Comparison of ENCODE assay signal across 22 cellular contexts in the genomic region with DNA sequence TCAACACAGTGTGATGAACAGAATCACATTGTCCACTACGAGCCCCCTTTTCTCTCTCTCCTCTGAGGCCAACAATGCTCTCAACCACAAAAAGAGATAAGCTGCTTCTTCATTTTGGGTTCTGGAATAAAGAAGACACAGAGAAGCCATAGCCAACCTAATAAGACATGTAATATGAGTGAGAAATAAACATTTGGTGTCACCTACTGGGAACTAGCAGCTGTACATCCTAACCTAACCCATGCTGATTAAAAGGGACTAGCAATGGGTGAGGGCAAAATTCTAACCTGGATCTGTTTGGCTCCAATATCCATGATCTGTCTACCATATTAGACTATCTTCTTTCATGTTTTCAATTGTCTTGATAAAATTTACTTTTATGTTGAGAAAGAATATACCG.
DNase-seq lines count a peak whose midpoint lies in the region; ATAC-seq, FAIRE-seq and TF ChIP-seq lines count a peak whose summit lies in the region.
"Had no signal": no experiment of that assay in that cellular context is flagged by ENCODE, and none has a peak within 500 bp of the region (broad histone marks: within the 10 kb centered on the region; RNA-seq: fewer than 3 reads in every experiment).

No MANE protein-coding gene starts in this region.

- no peak overlapping the region for H3K4me2 ChIP-seq in HepG2 (ENCODE audit: low read depth, low read length)
- H3K4me2 ChIP-seq: A549; BLaER1 treated with 17β-estradiol and CSF1 and Interleukin-3, amounts not matched to agents 10 nM and 100 nM; PC-9 had no signal

- H3K9me3 Mint-ChIP-seq in CD14-positive monocyte = peaks cover 0 to 4% (median 0%) of the 10 kb centered on the region in 7 donors
- H3K9me3 Mint-ChIP-seq: activated CD8-positive, alpha-beta T cell treated with anti-CD3 and anti-CD28 coated beads for 36 hours; naive B cell had no signal

- H3K27ac ChIP-seq in HepG2 (ENCODE audit: extremely low read length, insufficient read depth, low read length) (no peak overlapping the region), right lobe of liver (no peak overlapping the region), Panc1 (ENCODE audit: low read length) (no peak overlapping the region)
- H3K27ac ChIP-seq: A549; BLaER1 treated with 17β-estradiol and CSF1 and Interleukin-3, amounts not matched to agents 10 nM and 100 nM; cardiac muscle cell; PC-9; SJSA1; upper lobe of right lung had no signal

- TF ChIP-seq CTCF in HepG2 (CRISPR knock-in tag; IDR thresholded peaks at IDR 0.05) (0 out of 2 replicates have a peak, but pooled peaks have one; percentile 11), right lobe of liver (IDR thresholded peaks at IDR 0.05) (peak in 1 of 4 donors; percentile 11), Panc1 (IDR thresholded peaks at IDR 0.05) (peak; percentile 23; the same call in 1 of the 2 replicates), choroid plexus epithelial cell (conservative IDR thresholded peaks at IDR 0.05; ENCODE audit: low read depth, low read length) (no peak), CD14-positive monocyte (IDR thresholded peaks at IDR 0.05) (no peak)

- no peak for DNase-seq in HepG2 (ENCODE audit: low spot score)
- no peak for DNase-seq in right lobe of liver
- no peak for DNase-seq in Panc1 (ENCODE audit: low read depth, low spot score)
- peak; percentile 40 for DNase-seq in choroid plexus epithelial cell (ENCODE audit: low read depth)
- no peak for DNase-seq in CD14-positive monocyte (ENCODE audit: low spot score)
- DNase-seq in cortex of kidney (lab: John Stamatoyannopoulos, UW) = no peak
- DNase-seq: activated CD8-positive, alpha-beta T cell treated with anti-CD3 and anti-CD28 coated beads for 36 hours; activated T-cell treated with anti-CD3 and anti-CD28 coated beads, Interleukin-2, amount 50 U/mL, for 1 hour; amniotic stem cell; erythroblast; mesendoderm; naive B cell; NCI-H526 treated with DMSO at 0.1 percent for 48 hours; PC-9; upper lobe of right lung had no signal

- H3K9me3 ChIP-seq in HepG2 (ENCODE audit: low read length) = no peaks in the 10 kb centered on the region
- H3K9me3 ChIP-seq in right lobe of liver = no peaks in the 10 kb centered on the region
- H3K9me3 ChIP-seq in Panc1 (ENCODE audit: control insufficient read depth, insufficient read depth, low read depth, low read length) = no peaks in the 10 kb centered on the region
- H3K9me3 ChIP-seq: A549; BLaER1 treated with 17β-estradiol and CSF1 and Interleukin-3, amounts not matched to agents 10 nM and 100 nM; SJSA1; upper lobe of right lung had no signal

- CTCF ChIA-PET in HepG2 (lab: Yijun Ruan, JAX; ENCODE audit: low intra/inter-chr PET ratio, low total read pairs) (no interaction called here), Panc1 (lab: Charles Lee) (no interaction called here)

- no peak for FAIRE-seq in HepG2 (lab: Jason Lieb, UNC)
- FAIRE-seq: A549, K562 had no signal

- no peak overlapping the region for H2AFZ ChIP-seq in HepG2 (ENCODE audit: low read length)
- H2AFZ ChIP-seq: PC-9 had no signal

- H3K36me3 Mint-ChIP-seq in CD14-positive monocyte = no peaks in the 10 kb centered on the region
- H3K36me3 Mint-ChIP-seq: naive B cell had no signal

- ATAC-seq in HepG2 (no peak), right lobe of liver (no peak), Panc1 (no peak), HG03565 (IDR thresholded peaks at IDR 0.05; ENCODE audit: unreplicated experiment) (no peak), GM18907 (IDR thresholded peaks at IDR 0.05; ENCODE audit: unreplicated experiment) (no peak)
- ATAC-seq: A549; activated CD8-positive, alpha-beta T cell treated with anti-CD3 and anti-CD28 coated beads for 36 hours; K562; upper lobe of right lung had no signal

- no peak overlapping the region for H3K27ac Mint-ChIP-seq in CD14-positive monocyte
- H3K27ac Mint-ChIP-seq: activated CD8-positive, alpha-beta T cell treated with anti-CD3 and anti-CD28 coated beads for 36 hours; naive B cell had no signal

- H3K27me3 Mint-ChIP-seq in CD14-positive monocyte (ENCODE audit: low read depth in 3 of 3) = peaks cover 0 to 3% (median 0%) of the 10 kb centered on the region in 3 donors
- H3K27me3 Mint-ChIP-seq: activated CD8-positive, alpha-beta T cell treated with anti-CD3 and anti-CD28 coated beads for 36 hours; naive B cell had no signal

- BruUV-seq in HepG2 (replicated peaks; lab: Mats Ljungman, UMichigan) = no TSS peak
- no TSS peak for BruUV-seq in Panc1 (replicated peaks; lab: Mats Ljungman, UMichigan)

- no peak overlapping the region for H3K9ac ChIP-seq in HepG2 (ENCODE audit: insufficient read depth, low read depth, low read length)
- H3K9ac ChIP-seq: BLaER1 treated with 17β-estradiol and CSF1 and Interleukin-3, amounts not matched to agents 10 nM and 100 nM had no signal

- H3K27me3 ChIP-seq in HepG2 (ENCODE audit: control insufficient read depth in 1 of 2, insufficient read depth in 2 of 2, low read length in 2 of 2) = no peaks in the 10 kb centered on the region
- H3K27me3 ChIP-seq in right lobe of liver = no peaks in the 10 kb centered on the region
- no peaks in the 10 kb centered on the region for H3K27me3 ChIP-seq in Panc1 (ENCODE audit: control insufficient read depth, insufficient read depth, low read length)
- H3K27me3 ChIP-seq: BLaER1 treated with 17β-estradiol and CSF1 and Interleukin-3, amounts not matched to agents 10 nM and 100 nM; SJSA1; upper lobe of right lung had no signal

- H3K36me3 ChIP-seq in HepG2 (replicated peaks in 1 of 2; ENCODE audit: control insufficient read depth in 1 of 2, insufficient read depth in 2 of 2, low read length in 2 of 2) (no peaks in the 10 kb centered on the region), right lobe of liver (no peaks in the 10 kb centered on the region), Panc1 (ENCODE audit: control insufficient read depth, insufficient read depth, low read length) (no peaks in the 10 kb centered on the region)
- H3K36me3 ChIP-seq: BLaER1 treated with 17β-estradiol and CSF1 and Interleukin-3, amounts not matched to agents 10 nM and 100 nM; cardiac muscle cell; SJSA1; upper lobe of right lung had no signal

- H3K79me2 ChIP-seq in HepG2 (ENCODE audit: insufficient read depth, low read length) = no peaks in the 10 kb centered on the region

- H3K4me3 ChIP-seq in HepG2 (replicated peaks in 1 of 3; ENCODE audit: insufficient read depth in 1 of 3, low read depth in 2 of 3, low read length in 3 of 3) = no peak overlapping the region
- no peak overlapping the region for H3K4me3 ChIP-seq in right lobe of liver
- H3K4me3 ChIP-seq in Panc1 (ENCODE audit: low read depth in 2 of 2, low read length in 2 of 2) = no peak overlapping the region
- H3K4me3 ChIP-seq in choroid plexus epithelial cell (ENCODE audit: low read depth, low read length) = no peak overlapping the region
- H3K4me3 ChIP-seq: A549; BLaER1 treated with 17β-estradiol and CSF1 and Interleukin-3, amounts not matched to agents 10 nM and 100 nM; cardiac muscle cell; K562; PC-9; SJSA1; upper lobe of right lung had no signal

- TF ChIP-seq EP300 in HepG2 (IDR thresholded peaks at IDR 0.05; ENCODE audit: low read depth in 2 of 2, low read length in 2 of 2) (no peak), HepG2 (CRISPR knock-in tag; IDR thresholded peaks at IDR 0.05; ENCODE audit: borderline replicate concordance) (no peak)

- intact Hi-C loops in HepG2 (cut with micrococcal nuclease; ENCODE audit: unreplicated experiment) = no loop called here
- intact Hi-C loops in right lobe of liver (cut with DNase I) = no loop called here
- intact Hi-C loops in Panc1 (cut with micrococcal nuclease; ENCODE audit: unreplicated experiment) = no loop called here
- intact Hi-C loops in CD14-positive monocyte (cut with micrococcal nuclease) = loop anchor here in 1 of 2 donors (10.0 kb wide), 1 partner anchor 53 kb away; no protein-coding TSS in a partner anchor

- no peak for TF ChIP-seq RAD21 in HepG2 (CRISPR knock-in tag; IDR thresholded peaks at IDR 0.05)

- no peak overlapping the region for H3K4me3 Mint-ChIP-seq in CD14-positive monocyte
- H3K4me3 Mint-ChIP-seq: activated CD8-positive, alpha-beta T cell treated with anti-CD3 and anti-CD28 coated beads for 36 hours; naive B cell had no signal

- peaks cover 11% of the 10 kb centered on the region for H3K4me1 Mint-ChIP-seq in CD14-positive monocyte
- H3K4me1 Mint-ChIP-seq: naive B cell had no signal

- H4K20me1 ChIP-seq in HepG2 (ENCODE audit: insufficient read depth, low read length) = no peaks in the 10 kb centered on the region
- H4K20me1 ChIP-seq: BLaER1 treated with 17β-estradiol and CSF1 and Interleukin-3, amounts not matched to agents 10 nM and 100 nM had no signal

- 66% methylated on average over 2 of the region's 2 CpGs for WGBS in HepG2 (ENCODE audit: low lambda C conversion rate)
- WGBS in right lobe of liver (ENCODE audit: insufficient coverage, low coverage, low lambda C conversion rate, missing lambda C conversion rate) = 97% methylated on average over 2 of the region's 2 CpGs

- POLR2A ChIA-PET in HepG2 (lab: Yijun Ruan, JAX) (interaction anchor here (1.7 kb wide), 1 partner anchor 371 kb away, joined by 5 read pairs; no protein-coding TSS in a partner anchor), Panc1 (lab: Charles Lee) (no interaction called here)

- in situ Hi-C loops in HepG2 (cut with HindIII; ENCODE audit: extremely low pct_ligation_motif_present, low pct_unique_long_range_greater_than_20kb) (no loop called here), Panc1 (cut with HindIII; ENCODE audit: low pct_unique_long_range_greater_than_20kb, low sequenced_read_pairs) (no loop called here)

- TF ChIP-seq POLR2A in HepG2 (IDR thresholded peaks at IDR 0.05; ENCODE audit: insufficient read depth in 1 of 2, low read depth in 2 of 2, low read length in 2 of 2) (no peak), right lobe of liver (IDR thresholded peaks at IDR 0.05) (no peak)

- peaks cover 7% of the 10 kb centered on the region; the same call in 1 of the 2 replicates for H3K4me1 ChIP-seq in HepG2 (ENCODE audit: insufficient read depth, low read length)
- peaks cover 0 to 15% (median 0%) of the 10 kb centered on the region in 4 donors for H3K4me1 ChIP-seq in right lobe of liver
- H3K4me1 ChIP-seq in Panc1 (ENCODE audit: control insufficient read depth, insufficient read depth, low read length) = no peaks in the 10 kb centered on the region
- H3K4me1 ChIP-seq: BLaER1 treated with 17β-estradiol and CSF1 and Interleukin-3, amounts not matched to agents 10 nM and 100 nM; upper lobe of right lung had no signal

TF ChIP-seq in HepG2, 621 proteins besides CTCF, POLR2A, EP300 and RAD21:
- TF ChIP-seq, protein P1, sequence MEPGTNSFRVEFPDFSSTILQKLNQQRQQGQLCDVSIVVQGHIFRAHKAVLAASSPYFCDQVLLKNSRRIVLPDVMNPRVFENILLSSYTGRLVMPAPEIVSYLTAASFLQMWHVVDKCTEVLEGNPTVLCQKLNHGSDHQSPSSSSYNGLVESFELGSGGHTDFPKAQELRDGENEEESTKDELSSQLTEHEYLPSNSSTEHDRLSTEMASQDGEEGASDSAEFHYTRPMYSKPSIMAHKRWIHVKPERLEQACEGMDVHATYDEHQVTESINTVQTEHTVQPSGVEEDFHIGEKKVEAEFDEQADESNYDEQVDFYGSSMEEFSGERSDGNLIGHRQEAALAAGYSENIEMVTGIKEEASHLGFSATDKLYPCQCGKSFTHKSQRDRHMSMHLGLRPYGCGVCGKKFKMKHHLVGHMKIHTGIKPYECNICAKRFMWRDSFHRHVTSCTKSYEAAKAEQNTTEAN (CRISPR knock-in tag; conservative IDR thresholded peaks at IDR 0.05) = no peak
- peak; percentile 31 for TF ChIP-seq STAG1 (CRISPR knock-in tag; IDR thresholded peaks at IDR 0.05)
- no peak for TF ChIP-seq NRL (CRISPR knock-in tag; IDR thresholded peaks at IDR 0.05; ENCODE audit: borderline replicate concordance)

Comparison
In these comparisons a context has a peak if more than half of its experiments do, and no peak if none do; other contexts are left out.
1. CTCF ChIP-seq: peak in HepG2 (single experiment) and Panc1 (single experiment); none in choroid plexus epithelial cell (single experiment) and CD14-positive monocyte (single experiment).